Comparison of ENCODE assay signal across 18 cellular contexts in genomic region chr20:62346398-62347150, GRCh38. TPM values are rescaled to one million over a fixed set of nuclear protein-coding genes. Genes with fewer than 3 reads are reported as not detected.
DNase-seq lines count a peak whose midpoint lies in the region; ATAC-seq, FAIRE-seq and TF ChIP-seq lines count a peak whose summit lies in the region.
"Had no signal": no experiment of that assay in that cellular context is flagged by ENCODE, and none has a peak within 500 bp of the region (broad histone marks: within the 10 kb centered on the region; RNA-seq: fewer than 3 reads in every experiment).

No MANE protein-coding gene starts in this region.

- H3K4me2 ChIP-seq in K562 (ENCODE audit: insufficient read depth, low read length) = no peak overlapping the region
- H3K4me2 ChIP-seq: KMS-11 had no signal

- H3K27me3 ChIP-seq in K562 (ENCODE audit: control insufficient read depth in 2 of 2, insufficient read depth in 2 of 2, low read length in 2 of 2) (no peaks in the 10 kb centered on the region), psoas muscle (ENCODE audit: insufficient read depth in 3 of 3, low read length in 2 of 3) (no peaks in the 10 kb centered on the region)
- H3K27me3 ChIP-seq: BE2C had no signal

- TF ChIP-seq CTCF in K562 (IDR thresholded peaks at IDR 0.05 in 2 of 3, conservative IDR thresholded peaks at IDR 0.05 in 1 of 3; ENCODE audit: insufficient read depth in 2 of 3, low read depth in 1 of 3, low read length in 3 of 3) (no peak), psoas muscle (IDR thresholded peaks at IDR 0.05) (no peak)

- intact Hi-C loops in K562 (cut with micrococcal nuclease) = no loop called here
- intact Hi-C loops in psoas muscle (cut with DNase I) = no loop called here

- H3K9me3 ChIP-seq in K562 (replicated peaks; ENCODE audit: control insufficient read depth, insufficient read depth, low read depth, low read length) = no peaks in the 10 kb centered on the region
- no peaks in the 10 kb centered on the region for H3K9me3 ChIP-seq in psoas muscle
- H3K9me3 ChIP-seq: BE2C, HAP-1 had no signal

- FAIRE-seq in HTR-8/SVneo (lab: Jason Lieb, UNC) (peak; percentile 60), K562 (lab: Jason Lieb, UNC) (no peak)

- H3K4me1 ChIP-seq in K562 (replicated peaks in 1 of 2; ENCODE audit: control insufficient read depth in 2 of 2, insufficient read depth in 2 of 2, low read length in 2 of 2) (peaks cover 0 to 21% of the 10 kb centered on the region in 2 experiments; a peak in 1 of 5 replicates), psoas muscle (peaks cover 15% of the 10 kb centered on the region)
- H3K4me1 ChIP-seq: BE2C, HAP-1 had no signal

- H3K9me1 ChIP-seq in K562 (ENCODE audit: control insufficient read depth, insufficient read depth, low read length) = peaks cover 2% of the 10 kb centered on the region

- H3K27ac ChIP-seq in K562 (ENCODE audit: extremely low read depth, low read depth, low read length) (no peak overlapping the region), psoas muscle (no peak overlapping the region)
- H3K27ac ChIP-seq: KMS-11, SJSA1 had no signal

- DNase-seq in NCI-H748 (lab: John Stamatoyannopoulos, UW; ENCODE audit: unreplicated experiment) = peak; percentile 6
- DNase-seq in NCI-H748 treated with DMSO at 0.1 percent for 48 hours (lab: John Stamatoyannopoulos, UW) = no peak
- DNase-seq in HTR-8/SVneo (ENCODE audit: insufficient read length, low spot score) = no peak
- DNase-seq in K562 (ENCODE audit: extremely low read depth in 1 of 4, low spot score in 3 of 4) = no peak
- peak in 1 of 2 donors; percentile 11 for DNase-seq in psoas muscle
- no peak for DNase-seq in activated CD4-positive, alpha-beta T cell treated with anti-CD3 and anti-CD28 coated beads for 48 hours
- no peak for DNase-seq in activated CD4-positive, CD25-positive, alpha-beta regulatory T cell (lab: John Stamatoyannopoulos, UW)
- DNase-seq in medulla oblongata (ENCODE audit: extremely low spot score) = no peak
- DNase-seq: 8988T, BE2C, NCI-H1436, NCI-H2029, NCI-H524 treated with DMSO at 0.1 percent for 48 hours, OCI-M1 had no signal

- TF ChIP-seq POLR2A in K562 (conservative IDR thresholded peaks at IDR 0.05) = no peak

- no peak overlapping the region for H2AFZ ChIP-seq in K562 (ENCODE audit: low read depth, low read length)

- ATAC-seq in K562 = no peak
- peak in 3 of 4 donors; percentile 6 to 21 (median 9) for ATAC-seq in psoas muscle

- in situ Hi-C loops in K562 (cut with MboI) = no loop called here

- no peak for TF ChIP-seq EP300 in K562 (IDR thresholded peaks at IDR 0.05; ENCODE audit: low read length)

- H3K9ac ChIP-seq in K562 (ENCODE audit: insufficient read depth in 1 of 2, low read depth in 2 of 2, low read length in 2 of 2) = no peak overlapping the region; a peak in 1 of 4 replicates
- H3K9ac ChIP-seq: KMS-11 had no signal

- H3K4me3 ChIP-seq in K562 = no peak overlapping the region
- H3K4me3 ChIP-seq in psoas muscle = no peak overlapping the region
- H3K4me3 ChIP-seq: HAP-1, SJSA1 had no signal

- peaks cover 66% of the 10 kb centered on the region for H3K36me3 ChIP-seq in K562 (ENCODE audit: control insufficient read depth, insufficient read depth, low read length)
- peaks cover 0 to 52% of the 10 kb centered on the region in 2 donors for H3K36me3 ChIP-seq in psoas muscle (ENCODE audit: insufficient read depth in 1 of 2, low read depth in 1 of 2)
- H3K36me3 ChIP-seq: BE2C, SJSA1 had no signal

- BruUV-seq in K562 (replicated peaks; lab: Mats Ljungman, UMichigan) = no TSS peak

- POLR2A ChIA-PET in K562 (lab: Yijun Ruan, JAX) = interaction anchor here (0.9 kb wide), 1 partner anchor 23 kb away, joined by 3 read pairs; no protein-coding TSS in a partner anchor

- 95% methylated on average over 22 of the region's 34 CpGs for WGBS in K562 (ENCODE audit: insufficient coverage, low coverage, missing lambda C conversion rate)
- WGBS in psoas muscle, 3 donors = 72 to 79% (median 73%) methylated on average over 34 of the region's 34 CpGs

- no peak for TF ChIP-seq RAD21 in K562 (CRISPR knock-in tag; conservative IDR thresholded peaks at IDR 0.05 in 1 of 2, IDR thresholded peaks at IDR 0.05 in 1 of 2)

- no peaks in the 10 kb centered on the region for H3K79me2 ChIP-seq in K562 (ENCODE audit: control insufficient read depth, insufficient read depth, low read length)

- CTCF ChIA-PET in K562 (lab: Yijun Ruan, JAX; ENCODE audit: low intra/inter-chr PET ratio) = no interaction called here

- no peaks in the 10 kb centered on the region for H4K20me1 ChIP-seq in K562 (replicated peaks; ENCODE audit: control insufficient read depth, insufficient read depth, low read length)

TF ChIP-seq in K562, 482 proteins besides CTCF, POLR2A, EP300 and RAD21 (continues in another document):
- no peak for TF ChIP-seq NBN (IDR thresholded peaks at IDR 0.05; ENCODE audit: low read depth)
- peak; percentile 23 for TF ChIP-seq FIP1L1 (IDR thresholded peaks at IDR 0.05; ENCODE audit: low read depth, low read length, poor library complexity, severe bottlenecking)
- TF ChIP-seq NFXL1 (CRISPR knock-in tag; IDR thresholded peaks at IDR 0.05) = no peak
- TF ChIP-seq XRCC3 (IDR thresholded peaks at IDR 0.05) = no peak
- TF ChIP-seq POLR2G (IDR thresholded peaks at IDR 0.05; ENCODE audit: low read depth, low read length) = peak; percentile 51; the same call in 1 of the 2 replicates
- no peak for TF ChIP-seq POLR3G (IDR thresholded peaks at IDR 0.05; ENCODE audit: extremely low read depth, insufficient read length, insufficient replicate concordance)

RNA-seq across cellular contexts. Expression of gene LAMA5, which starts 20.5 kb away (rescaled TPM):
- total RNA-seq in K562 (2011; cell fraction: chromatin; rRNA removed; ENCODE audit: low replicate concordance) = 218 and 612 TPM in 2 replicates
- total RNA-seq in K562 (2011; cell fraction: nucleolus; rRNA removed) = 256 and 378 TPM in 2 replicates
- 206 and 238 TPM in 2 replicates for total RNA-seq in K562 (2011; cell fraction: nucleoplasm; rRNA removed)
- total RNA-seq in K562 (2014; rRNA removed) (26.4 and 38.3 TPM in 2 replicates), K562 (2014; rRNA removed; fragmentation: Illumina TruSeq; extraction: Trizol) (2.2 and 3.2 TPM in 2 replicates), K562 (2015; rRNA removed; fragmentation: Illumina TruSeq; extraction: Trizol) (11.3 and 11.7 TPM in 2 replicates), K562 (2021) (86.4 and 101 TPM in 2 replicates), psoas muscle (10 to 100 TPM; 27.2 to 74.6 (median 46.5) TPM)
- polyA plus RNA-seq in K562 (2011; rRNA removed) (4.4 and 10.0 TPM in 2 replicates), K562 (2014; fragmentation: Illumina TruSeq; extraction: Trizol) (7.8 and 20.0 TPM in 2 replicates), K562 (2014; fragmentation: Nextera tagmentation; extraction: Ambion mirVana) (under 1 TPM; 0.31 to 0.48 TPM), K562 (2014; rRNA removed) (60.2 and 67.3 TPM in 2 replicates), psoas muscle (10 to 100 TPM; 14.4 to 40.5 (median 23.3) TPM)
- polyA plus RNA-seq in K562 (2011; cell fraction: cytosol; rRNA removed) = 3.9 and 11.1 TPM in 2 replicates
- 130 and 166 TPM in 2 replicates for polyA plus RNA-seq in K562 (2011; cell fraction: nucleus; rRNA removed)
- 49.7 and 63.1 TPM in 2 replicates for polyA plus RNA-seq in K562 (2012)
- 1.5 and 1.9 TPM in 2 replicates for polyA minus RNA-seq in K562 (2011; rRNA and poly(A)+ RNA removed)
- 11.0 and 21.3 TPM in 2 replicates for polyA minus RNA-seq in K562 (2011; cell fraction: cytosol; rRNA and poly(A)+ RNA removed)
- polyA minus RNA-seq in K562 (2011; cell fraction: nucleus; rRNA and poly(A)+ RNA removed) = 33.7 and 42.1 TPM in 2 replicates
- polyA plus RNA-seq: CD4-positive, alpha-beta memory T cell had no signal

RNA-seq across cellular contexts. Expression of gene RPS21, which starts 40.3 kb away (rescaled TPM):
- total RNA-seq in K562 (2011; cell fraction: chromatin; rRNA removed; ENCODE audit: low replicate concordance) = 256 and 439 TPM in 2 replicates
- total RNA-seq in K562 (2011; cell fraction: nucleolus; rRNA removed) = 1,390 and 1,394 TPM in 2 replicates
- total RNA-seq in K562 (2011; cell fraction: nucleoplasm; rRNA removed) = 1,168 and 2,200 TPM in 2 replicates
- total RNA-seq in K562 (2014; rRNA removed) = 1,801 and 2,504 TPM in 2 replicates
- 1,196 and 1,380 TPM in 2 replicates for total RNA-seq in K562 (2014; rRNA removed; fragmentation: Illumina TruSeq; extraction: Trizol)
- 1,567 and 1,716 TPM in 2 replicates for total RNA-seq in K562 (2015; rRNA removed; fragmentation: Illumina TruSeq; extraction: Trizol)
- 3,091 and 3,491 TPM in 2 replicates for total RNA-seq in K562 (2021)
- polyA plus RNA-seq in K562 (2011; rRNA removed) = 5,647 and 7,256 TPM in 2 replicates
- polyA plus RNA-seq in K562 (2011; cell fraction: cytosol; rRNA removed) = 8,200 and 10,658 TPM in 2 replicates
- 3,206 and 5,803 TPM in 2 replicates for polyA plus RNA-seq in K562 (2011; cell fraction: nucleus; rRNA removed)
- polyA plus RNA-seq in K562 (2012) = 4,519 and 5,994 TPM in 2 replicates
- polyA plus RNA-seq in K562 (2014; fragmentation: Illumina TruSeq; extraction: Trizol) = 1,908 and 2,386 TPM in 2 replicates
- polyA plus RNA-seq in K562 (2014; fragmentation: Nextera tagmentation; extraction: Ambion mirVana) = 1,000 to 10,000 TPM; 3,588 to 3,968 TPM
- 3,958 and 4,439 TPM in 2 replicates for polyA plus RNA-seq in K562 (2014; rRNA removed)
- 1,429 and 1,744 TPM in 2 replicates for polyA minus RNA-seq in K562 (2011; rRNA and poly(A)+ RNA removed)
- polyA minus RNA-seq in K562 (2011; cell fraction: cytosol; rRNA and poly(A)+ RNA removed) = 755 and 891 TPM in 2 replicates
- polyA minus RNA-seq in K562 (2011; cell fraction: nucleus; rRNA and poly(A)+ RNA removed) = 430 and 792 TPM in 2 replicates
- 1,000 to 10,000 TPM in 3 of 4 donors, 100 to 1,000 TPM in 1; 602 to 1,206 (median 1,044) TPM for total RNA-seq in psoas muscle
- polyA plus RNA-seq in psoas muscle = 1,000 to 10,000 TPM; 3,473 to 5,162 (median 3,791) TPM

RNA-seq across cellular contexts. Expression of gene ADRM1, which starts 43.8 kb away (rescaled TPM):
- total RNA-seq in K562 (2011; cell fraction: chromatin; rRNA removed; ENCODE audit: low replicate concordance) = 21.6 and 87.3 TPM in 2 replicates
- total RNA-seq in K562 (2011; cell fraction: nucleolus; rRNA removed) = 87.6 and 87.7 TPM in 2 replicates
- total RNA-seq in K562 (2011; cell fraction: nucleoplasm; rRNA removed) = 41.0 and 41.6 TPM in 2 replicates
- 223 and 261 TPM in 2 replicates for total RNA-seq in K562 (2014; rRNA removed)
- total RNA-seq in K562 (2014; rRNA removed; fragmentation: Illumina TruSeq; extraction: Trizol) = 22.5 and 32.1 TPM in 2 replicates
- total RNA-seq in K562 (2015; rRNA removed; fragmentation: Illumina TruSeq; extraction: Trizol) = 125 and 136 TPM in 2 replicates
- 159 and 160 TPM in 2 replicates for total RNA-seq in K562 (2021)
- polyA plus RNA-seq in K562 (2011; rRNA removed) = 57.6 and 67.4 TPM in 2 replicates
- polyA plus RNA-seq in K562 (2011; cell fraction: cytosol; rRNA removed) = 69.2 and 237 TPM in 2 replicates
- polyA plus RNA-seq in K562 (2011; cell fraction: nucleus; rRNA removed) = 65.6 and 116 TPM in 2 replicates
- polyA plus RNA-seq in K562 (2012) = 109 and 153 TPM in 2 replicates
- 49.3 and 107 TPM in 2 replicates for polyA plus RNA-seq in K562 (2014; fragmentation: Illumina TruSeq; extraction: Trizol)
- polyA plus RNA-seq in K562 (2014; fragmentation: Nextera tagmentation; extraction: Ambion mirVana) = 10 to 100 TPM in 1 of 2 experiments, 1 to 10 TPM in 1; 5.0 to 21.6 TPM
- 192 and 201 TPM in 2 replicates for polyA plus RNA-seq in K562 (2014; rRNA removed)
- polyA minus RNA-seq in K562 (2011; rRNA and poly(A)+ RNA removed) = 16.1 and 32.6 TPM in 2 replicates
- polyA minus RNA-seq in K562 (2011; cell fraction: cytosol; rRNA and poly(A)+ RNA removed) = 51.8 and 55.0 TPM in 2 replicates
- 42.8 and 44.0 TPM in 2 replicates for polyA minus RNA-seq in K562 (2011; cell fraction: nucleus; rRNA and poly(A)+ RNA removed)
- 100 to 1,000 TPM; 142 to 280 (median 238) TPM for total RNA-seq in psoas muscle
- 100 to 1,000 TPM; 355 to 603 (median 460) TPM for polyA plus RNA-seq in psoas muscle
